In the genomic region with DNA sequence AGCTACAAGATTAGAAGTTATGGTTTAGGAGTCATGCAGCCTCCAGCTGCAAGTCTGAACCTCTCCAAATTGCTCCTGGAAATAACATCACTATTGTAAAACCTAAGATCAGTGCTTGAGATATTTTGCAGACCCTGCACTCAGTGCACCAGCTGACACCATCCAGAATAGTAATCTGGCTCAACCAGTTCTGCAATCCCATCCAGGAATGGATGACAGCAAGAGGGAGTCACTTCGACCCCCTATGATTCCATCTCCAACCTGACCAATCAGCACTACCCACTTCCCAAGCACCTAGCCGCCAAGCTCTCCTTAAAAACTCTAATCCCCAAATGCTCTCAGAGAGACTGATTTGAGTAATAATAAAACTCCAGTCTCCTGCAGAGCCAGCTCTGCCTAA, we compare ENCODE assay signal across 20 cellular contexts.
"Had no signal": no experiment of that assay in that cellular context is flagged by ENCODE, and none has a peak within 500 bp of the region (broad histone marks: within the 10 kb centered on the region; RNA-seq: fewer than 3 reads in every experiment).

No MANE protein-coding gene starts in this region.

- H3K36me3 Mint-ChIP-seq: naive thymus-derived CD4-positive, alpha-beta T cell had no signal

- H3K27me3 ChIP-seq: heart right ventricle, neutrophil, spleen, testis, tibial nerve, upper lobe of right lung, vagina had no signal

- H3K27ac Mint-ChIP-seq: naive thymus-derived CD4-positive, alpha-beta T cell; stimulated activated naive CD8-positive, alpha-beta T cell treated with anti-CD3 and anti-CD28 coated beads, Interleukin-15, amount 100 ng/mL, for 72 hours had no signal

- H3K4me3 Mint-ChIP-seq: naive thymus-derived CD4-positive, alpha-beta T cell; stimulated activated naive B cell treated with anti-CD40 and anti-IgM and Interleukin-4, amounts not matched to agents 10 μg/mL and 1 μg/mL and 100 μg/mL, for 72 hours; stimulated activated naive CD8-positive, alpha-beta T cell treated with anti-CD3 and anti-CD28 coated beads, Interleukin-15, amount 100 ng/mL, for 72 hours had no signal

- H3K27me3 Mint-ChIP-seq: stimulated activated naive B cell treated with anti-CD40 and anti-IgM and Interleukin-4, amounts not matched to agents 10 μg/mL and 1 μg/mL and 100 μg/mL, for 72 hours had no signal

- H3K9me3 ChIP-seq: neutrophil, spleen, testis, tibial nerve, upper lobe of right lung, vagina had no signal

- H3K4me1 Mint-ChIP-seq: naive thymus-derived CD4-positive, alpha-beta T cell had no signal

- H3K27ac ChIP-seq: coronary artery, heart right ventricle, neutrophil, spleen, testis, tibial nerve, upper lobe of right lung, vagina had no signal

- DNase-seq: effector CD4-positive, alpha-beta T cell; heart right ventricle; hypothalamus; left colon; mammary epithelial cell; naive thymus-derived CD4-positive, alpha-beta T cell; posterior cingulate gyrus; spleen; stimulated activated CD4-positive, alpha-beta T cell treated with anti-CD3 and anti-CD28 coated beads, Interleukin-15, amount 100 ng/mL, for 24 hours; stimulated activated CD4-positive, alpha-beta T cell treated with anti-CD3 and anti-CD28 coated beads, Interleukin-1b, Interleukin-23, amount 100 ng/mL, for 48 hours; stimulated activated CD4-positive, alpha-beta T cell treated with anti-CD3 and anti-CD28 coated beads, Interleukin-4, amount 100 ng/mL, for 24 hours; stimulated activated naive B cell treated with anti-CD40 and anti-IgM and Interleukin-4, amounts not matched to agents 10 μg/mL and 1 μg/mL and 100 μg/mL, for 72 hours; stimulated activated naive CD8-positive, alpha-beta T cell treated with anti-CD3 and anti-CD28 coated beads, Interleukin-15, amount 100 ng/mL, for 72 hours; testis; upper lobe of right lung had no signal

- H3K4me1 ChIP-seq: heart right ventricle, spleen, testis, tibial nerve, upper lobe of right lung, vagina had no signal

- H3K36me3 ChIP-seq: heart right ventricle, neutrophil, spleen, tibial nerve, upper lobe of right lung, vagina had no signal

- ATAC-seq: heart right ventricle; left colon; naive thymus-derived CD4-positive, alpha-beta T cell; sciatic nerve; stimulated activated naive CD8-positive, alpha-beta T cell treated with anti-CD3 and anti-CD28 coated beads, Interleukin-15, amount 100 ng/mL, for 72 hours; upper lobe of right lung had no signal

- H3K9me3 Mint-ChIP-seq: stimulated activated naive B cell treated with anti-CD40 and anti-IgM and Interleukin-4, amounts not matched to agents 10 μg/mL and 1 μg/mL and 100 μg/mL, for 72 hours; stimulated activated naive CD8-positive, alpha-beta T cell treated with anti-CD3 and anti-CD28 coated beads, Interleukin-15, amount 100 ng/mL, for 72 hours had no signal

- H3K4me3 ChIP-seq: coronary artery, heart right ventricle, spleen, testis, tibial nerve, upper lobe of right lung, vagina had no signal
